8 cellular contexts compared by ENCODE assay signal in genomic region chr14:89899917-89900680, GRCh38. TPM values are rescaled to one million over a fixed set of nuclear protein-coding genes. Genes with fewer than 3 reads are reported as not detected.
A peak's percentile ranks its signal among the peaks of the same experiment; 100 is the strongest.
DNase-seq lines count a peak whose midpoint lies in the region; ATAC-seq and TF ChIP-seq lines count a peak whose summit lies in the region.

No MANE protein-coding gene starts in this region.

- H3K27me3 ChIP-seq in GM23338 (ENCODE audit: insufficient read depth) (no peaks in the 10 kb centered on the region), uterus (no peaks in the 10 kb centered on the region)

- DNase-seq in COLO668 (lab: John Stamatoyannopoulos, UW; ENCODE audit: unreplicated experiment) (peak; percentile 39), GM23338 (ENCODE audit: low spot score) (peak; percentile 69), SK-N-DZ (ENCODE audit: low spot score) (peak; percentile 0), left cardiac atrium (no peak), uterus (no peak), NCI-H187 treated with DMSO at 0.1 percent for 48 hours (lab: John Stamatoyannopoulos, UW) (no peak)
- DNase-seq in activated naive CD4-positive, alpha-beta T cell treated with Interleukin-2 at 50 U/mL for 16 hours, result no peak

- H3K36me3 ChIP-seq in GM23338 (ENCODE audit: insufficient read depth) (no peaks in the 10 kb centered on the region), uterus (no peaks in the 10 kb centered on the region)

- H3K4me3 ChIP-seq in GM23338 (no peak overlapping the region), uterus (no peak overlapping the region)

- no peak overlapping the region; the same call in 1 of the 2 replicates for H3K27ac Mint-ChIP-seq in GM23338

- no peaks in the 10 kb centered on the region for H3K79me2 ChIP-seq in GM23338 (replicated peaks; ENCODE audit: insufficient read depth)

- H3K9me2 ChIP-seq in GM23338 (ENCODE audit: insufficient read depth), result no peaks in the 10 kb centered on the region

- no peaks in the 10 kb centered on the region for H3F3A ChIP-seq in GM23338 (replicated peaks; ENCODE audit: low read depth)

- TF ChIP-seq CTCF in GM23338 (conservative IDR thresholded peaks at IDR 0.05; ENCODE audit: low read depth in 2 of 2) (peak; percentile 67 to 92), uterus (IDR thresholded peaks at IDR 0.05) (peak; percentile 10 to 25 (median 24))

- no peaks in the 10 kb centered on the region for H3K9me3 Mint-ChIP-seq in GM23338

- H3K36me3 Mint-ChIP-seq in GM23338 (ENCODE audit: low read depth), result peaks cover 3% of the 10 kb centered on the region; the same call in 1 of the 3 replicates

- H2AFZ ChIP-seq in GM23338, result no peak overlapping the region

- no peak overlapping the region for H3K27ac ChIP-seq in GM23338 (ENCODE audit: low read depth)
- no peak overlapping the region for H3K27ac ChIP-seq in uterus

- no peaks in the 10 kb centered on the region for H4K20me1 ChIP-seq in GM23338 (replicated peaks; ENCODE audit: insufficient read depth)

- H3K4me1 ChIP-seq in GM23338 (ENCODE audit: insufficient read depth) (no peaks in the 10 kb centered on the region), uterus (no peaks in the 10 kb centered on the region)

- peak; percentile 73 for ATAC-seq in GM23338
- peak; percentile 39 to 53 for ATAC-seq in left cardiac atrium
- no peak for ATAC-seq in HG02588 (IDR thresholded peaks at IDR 0.05; ENCODE audit: unreplicated experiment)

- intact Hi-C loops in left cardiac atrium (cut with DNase I), result no loop called here
- intact Hi-C loops in uterus (cut with DNase I; ENCODE audit: low total_unique reads), result no loop called here

- peaks cover 20% of the 10 kb centered on the region for H3K4me1 Mint-ChIP-seq in GM23338

- no peak for TF ChIP-seq POLR2A in uterus (IDR thresholded peaks at IDR 0.05)

- H3K4me3 Mint-ChIP-seq in GM23338, result no peak overlapping the region

- no peaks in the 10 kb centered on the region for H3K27me3 Mint-ChIP-seq in GM23338 (ENCODE audit: insufficient read depth, low read depth, poor library complexity)

- H3K4me2 ChIP-seq in GM23338, result no peak overlapping the region

- no peaks in the 10 kb centered on the region for H3K9me3 ChIP-seq in uterus

TF ChIP-seq in GM23338, 12 proteins besides CTCF, POLR2A, EP300 and RAD21 (continues in another document):
- TF ChIP-seq ZNF462 (CRISPR knock-in tag; IDR thresholded peaks at IDR 0.05) (no peak), ZNF114 (CRISPR knock-in tag; IDR thresholded peaks at IDR 0.05) (no peak), POLR2AphosphoS5 (IDR thresholded peaks at IDR 0.05; ENCODE audit: low read depth) (no peak), REST (IDR thresholded peaks at IDR 0.05; ENCODE audit: unreplicated experiment) (no peak), NANOG (IDR thresholded peaks at IDR 0.05; ENCODE audit: borderline replicate concordance) (no peak), CREB1 (CRISPR knock-in tag; IDR thresholded peaks at IDR 0.05; ENCODE audit: low read depth) (no peak), JUNB (IDR thresholded peaks at IDR 0.05; ENCODE audit: unreplicated experiment) (no peak), STAT1 (IDR thresholded peaks at IDR 0.05; ENCODE audit: unreplicated experiment) (no peak), ZNF331 (CRISPR knock-in tag; IDR thresholded peaks at IDR 0.05; ENCODE audit: low read depth) (no peak), EZH2phosphoT487 (IDR thresholded peaks at IDR 0.05; ENCODE audit: unreplicated experiment) (no peak)

RNA-seq across cellular contexts. Expression of gene EFCAB11, which starts 54.4 kb away (rescaled TPM):
- 6.6 and 7.7 TPM in 2 replicates for total RNA-seq in GM23338 (2014; rRNA removed; shearing (Covaris generic))
- polyA plus RNA-seq in GM23338 (2016; fragmentation: Nextera tagmentation; extraction: Ambion mirVana), result 21.5 and 24.6 TPM in 2 replicates
- 8.6 and 16.6 TPM in 2 replicates for polyA plus RNA-seq in SK-N-DZ (2014; cell fraction: cytosol; rRNA removed)
- 3.4 and 4.6 TPM in 2 replicates for polyA plus RNA-seq in SK-N-DZ (2014; cell fraction: nucleus; rRNA removed)
- total RNA-seq in left cardiac atrium, result 1 to 10 TPM; 2.8 to 3.8 TPM
- total RNA-seq in uterus, result 10 to 100 TPM in 1 of 4 donors, 1 to 10 TPM in 2, not detected in 1; 4.1 to 21.0 (median 5.6) TPM

RNA-seq across cellular contexts. Expression of gene TDP1, which starts 55.6 kb away (rescaled TPM):
- 49.8 and 63.6 TPM in 2 replicates for total RNA-seq in GM23338 (2014; rRNA removed; shearing (Covaris generic))
- polyA plus RNA-seq in GM23338 (2016; fragmentation: Nextera tagmentation; extraction: Ambion mirVana), result 23.0 and 24.2 TPM in 2 replicates
- polyA plus RNA-seq in SK-N-DZ (2014; cell fraction: cytosol; rRNA removed), result 28.3 and 29.0 TPM in 2 replicates
- polyA plus RNA-seq in SK-N-DZ (2014; cell fraction: nucleus; rRNA removed), result 24.5 and 25.1 TPM in 2 replicates
- total RNA-seq in left cardiac atrium (1 to 10 TPM; 4.9 to 6.3 TPM), uterus (10 to 100 TPM in 2 of 4 donors, 1 to 10 TPM in 2; 1.3 to 30.8 (median 9.8) TPM)

Comparison
In these comparisons a context has a peak if more than half of its experiments do, and no peak if none do; other contexts are left out.
1. DNase-seq: peak in COLO668 (single experiment), GM23338 (single experiment) and SK-N-DZ (single experiment); none in left cardiac atrium (single experiment), uterus (0 of 2), NCI-H187 treated with DMSO at 0.1 percent for 48 hours (single experiment) and activated naive CD4-positive, alpha-beta T cell treated with Interleukin-2 at 50 U/mL for 16 hours (single experiment).